ENCODE assay signal across 9 cellular contexts in the genomic region with DNA sequence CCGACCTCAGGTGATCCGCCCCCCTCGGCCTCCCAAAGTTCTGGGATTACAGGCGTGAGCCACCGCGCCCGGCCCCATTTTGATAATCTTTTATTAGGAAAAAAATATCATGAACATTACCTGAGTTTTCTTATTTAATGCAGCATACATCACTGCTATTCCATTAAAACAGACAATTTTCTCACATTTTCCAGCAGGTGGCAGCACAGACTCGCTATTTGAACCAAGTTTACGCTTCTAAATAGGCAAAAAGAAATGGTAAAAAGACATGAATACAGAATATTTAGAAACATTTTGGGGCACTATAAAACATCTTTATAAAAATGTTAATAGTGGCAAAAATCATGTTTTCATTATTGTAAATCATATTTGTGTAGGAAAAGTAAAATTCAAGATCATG.
DNase-seq lines count a peak whose midpoint lies in the region; ATAC-seq and TF ChIP-seq lines count a peak whose summit lies in the region.
"Had no signal": no experiment of that assay in that cellular context is flagged by ENCODE, and none has a peak within 500 bp of the region (broad histone marks: within the 10 kb centered on the region; RNA-seq: fewer than 3 reads in every experiment).

No MANE protein-coding gene starts in this region.

- POLR2A ChIA-PET in PC-3 (lab: Charles Lee; ENCODE audit: unreplicated experiment): no interaction called here

- in situ Hi-C loops in transverse colon (cut with MboI; ENCODE audit: low pct_ligation_motif_present in 1 of 4, low pct_unique_long_range_greater_than_20kb in 1 of 4, low sequenced_read_pairs in 3 of 4): loop anchor here in 2 of 4 donors (5.0 to 10.0 kb wide), 2 partner anchors 911 to 919 kb away; no protein-coding TSS in a partner anchor

- H3K27me3 ChIP-seq in PC-3 (ENCODE audit: low read length) (no peaks in the 10 kb centered on the region), breast epithelium (no peaks in the 10 kb centered on the region), liver (ENCODE audit: control insufficient read depth in 4 of 4, insufficient read depth in 4 of 4, low read length in 3 of 4) (peaks cover 0 to 6% (median 0%) of the 10 kb centered on the region in 4 donors), transverse colon (no peaks in the 10 kb centered on the region)

- no peak overlapping the region for H3K4me3 ChIP-seq in GM12864 (ENCODE audit: low read depth, low read length)
- H3K4me3 ChIP-seq in PC-3 (ENCODE audit: low read length): no peak overlapping the region
- no peak overlapping the region for H3K4me3 ChIP-seq in breast epithelium
- no peak overlapping the region for H3K4me3 ChIP-seq in liver (ENCODE audit: low read depth in 1 of 3, low read length in 3 of 3)
- no peak overlapping the region for H3K4me3 ChIP-seq in transverse colon

- TF ChIP-seq CTCF in AG09319 (IDR thresholded peaks at IDR 0.05; ENCODE audit: low read depth, low read length) (peak; percentile 59), GM12864 (IDR thresholded peaks at IDR 0.05; ENCODE audit: low read depth, low read length, missing control alignments) (peak; percentile 39), PC-3 (conservative IDR thresholded peaks at IDR 0.05; ENCODE audit: low read depth, low read length) (peak; percentile 74), breast epithelium (IDR thresholded peaks at IDR 0.05) (peak in 2 of 3 donors; percentile 37 to 53), liver (IDR thresholded peaks at IDR 0.05; ENCODE audit: low read depth, low read length, missing input control) (peak; percentile 58), transverse colon (IDR thresholded peaks at IDR 0.05) (peak; percentile 50 to 63 (median 58))

- 10% methylated on average over 9 of the region's 9 CpGs for WGBS in liver
- 8 to 23% methylated on average over 5 to 9 of the region's 9 CpGs for WGBS in transverse colon (ENCODE audit: low coverage in 1 of 2), 2 donors

- ATAC-seq in HG03520 (IDR thresholded peaks at IDR 0.05; ENCODE audit: unreplicated experiment): peak; percentile 48
- peak; percentile 54 for ATAC-seq in PC-3

- no peaks in the 10 kb centered on the region for H3F3A ChIP-seq in PC-3 (ENCODE audit: low read length, unreplicated experiment)

- H3K27ac ChIP-seq in PC-3 (ENCODE audit: low read length) (no peak overlapping the region), breast epithelium (no peak overlapping the region), liver (ENCODE audit: low read depth in 1 of 2, low read length in 2 of 2) (no peak overlapping the region), transverse colon (no peak overlapping the region)

- intact Hi-C loops in PC-3 (cut with micrococcal nuclease): loop anchor here (1.0 to 2.0 kb wide), 3 partner anchors 911 to 932 kb away; no protein-coding TSS in a partner anchor
- intact Hi-C loops in breast epithelium (cut with DNase I; ENCODE audit: low total_unique reads): no loop called here
- intact Hi-C loops in transverse colon (cut with DNase I; ENCODE audit: low total_unique reads): no loop called here

- no peak for TF ChIP-seq POLR2A in breast epithelium (IDR thresholded peaks at IDR 0.05)
- no peak for TF ChIP-seq POLR2A in transverse colon (IDR thresholded peaks at IDR 0.05)

- H3K36me3 Mint-ChIP-seq in T-helper 2 cell treated with Interferon-gamma antibody and Interleukin-4, amounts not matched to agents 5 μg/mL and 100 μg/mL, for 36 hours (ENCODE audit: low read depth): no peaks in the 10 kb centered on the region
- H3K36me3 Mint-ChIP-seq: IgD-negative memory B cell had no signal

- H3K9ac ChIP-seq in PC-3 (ENCODE audit: low read length): no peak overlapping the region
- H3K9ac ChIP-seq in liver (ENCODE audit: low read depth in 1 of 2, low read length in 2 of 2): no peak overlapping the region

- no peak overlapping the region for H3K27ac Mint-ChIP-seq in T-helper 2 cell treated with Interferon-gamma antibody and Interleukin-4, amounts not matched to agents 5 μg/mL and 100 μg/mL, for 36 hours
- H3K27ac Mint-ChIP-seq: IgD-negative memory B cell had no signal

- CTCF ChIA-PET in PC-3 (lab: Charles Lee): interaction anchor here (0.7 kb wide), 1 partner anchor 924 kb away, joined by 3 read pairs; no protein-coding TSS in a partner anchor

- H4K20me1 ChIP-seq in PC-3 (ENCODE audit: low read length): no peaks in the 10 kb centered on the region

- no peak overlapping the region for H3K4me2 ChIP-seq in PC-3 (ENCODE audit: low read length)

- H3K27me3 Mint-ChIP-seq in T-helper 2 cell treated with Interferon-gamma antibody and Interleukin-4, amounts not matched to agents 5 μg/mL and 100 μg/mL, for 36 hours (ENCODE audit: low read depth): no peaks in the 10 kb centered on the region

- peak; percentile 25 for DNase-seq in AG09319 (ENCODE audit: extremely low read depth, low read depth)
- DNase-seq in GM12864 (ENCODE audit: low read depth): peak; percentile 15
- DNase-seq in PC-3: peak; percentile 63
- DNase-seq in breast epithelium (ENCODE audit: low spot score in 2 of 2): no peak
- DNase-seq in transverse colon: peak; percentile 11
- no peak for DNase-seq in T-helper 2 cell treated with Interferon-gamma antibody and Interleukin-4, amounts not matched to agents 5 μg/mL and 100 μg/mL, for 36 hours (ENCODE audit: low spot score)

- H3K79me2 ChIP-seq in PC-3 (ENCODE audit: low read length): no peaks in the 10 kb centered on the region

- H3K4me1 ChIP-seq in PC-3 (ENCODE audit: insufficient read depth, low read length) (no peaks in the 10 kb centered on the region), breast epithelium (no peaks in the 10 kb centered on the region), liver (ENCODE audit: control insufficient read depth in 4 of 4, insufficient read depth in 4 of 4, low read length in 3 of 4) (no peaks in the 10 kb centered on the region), transverse colon (no peaks in the 10 kb centered on the region)

- H3K9me3 Mint-ChIP-seq in T-helper 2 cell treated with Interferon-gamma antibody and Interleukin-4, amounts not matched to agents 5 μg/mL and 100 μg/mL, for 36 hours: no peaks in the 10 kb centered on the region

- H3K9me3 ChIP-seq in PC-3 (ENCODE audit: low read length) (no peaks in the 10 kb centered on the region), breast epithelium (no peaks in the 10 kb centered on the region), liver (ENCODE audit: control insufficient read depth in 4 of 4, low read length in 3 of 4) (no peaks in the 10 kb centered on the region), transverse colon (no peaks in the 10 kb centered on the region)

- no peaks in the 10 kb centered on the region; the same call in 1 of the 2 replicates for H3K36me3 ChIP-seq in PC-3 (ENCODE audit: low read depth, low read length)
- no peaks in the 10 kb centered on the region for H3K36me3 ChIP-seq in breast epithelium
- no peaks in the 10 kb centered on the region for H3K36me3 ChIP-seq in liver (ENCODE audit: control insufficient read depth in 4 of 4, insufficient read depth in 3 of 4, low read depth in 1 of 4, low read length in 3 of 4)
- no peaks in the 10 kb centered on the region for H3K36me3 ChIP-seq in transverse colon

- H3K4me3 Mint-ChIP-seq in T-helper 2 cell treated with Interferon-gamma antibody and Interleukin-4, amounts not matched to agents 5 μg/mL and 100 μg/mL, for 36 hours: no peak overlapping the region
- H3K4me3 Mint-ChIP-seq: IgD-negative memory B cell had no signal

- BruUV-seq in PC-3 (replicated peaks; lab: Mats Ljungman, UMichigan): no TSS peak

- peak overlapping the region; percentile 57; the same call in 1 of the 2 replicates for H2AFZ ChIP-seq in PC-3 (ENCODE audit: low read length)

- no peaks in the 10 kb centered on the region for H3K4me1 Mint-ChIP-seq in T-helper 2 cell treated with Interferon-gamma antibody and Interleukin-4, amounts not matched to agents 5 μg/mL and 100 μg/mL, for 36 hours (ENCODE audit: low read depth)
- H3K4me1 Mint-ChIP-seq: IgD-negative memory B cell had no signal

- peak; percentile 80 to 82 for TF ChIP-seq RAD21 in liver (IDR thresholded peaks at IDR 0.05)

- no peak for TF ChIP-seq EP300 in transverse colon (IDR thresholded peaks at IDR 0.05; ENCODE audit: low read depth)

- H3K9me2 ChIP-seq in PC-3 (replicated peaks; ENCODE audit: low read length): no peaks in the 10 kb centered on the region

TF ChIP-seq in liver, 16 proteins besides CTCF, POLR2A, EP300 and RAD21:
- TF ChIP-seq, protein P1, sequence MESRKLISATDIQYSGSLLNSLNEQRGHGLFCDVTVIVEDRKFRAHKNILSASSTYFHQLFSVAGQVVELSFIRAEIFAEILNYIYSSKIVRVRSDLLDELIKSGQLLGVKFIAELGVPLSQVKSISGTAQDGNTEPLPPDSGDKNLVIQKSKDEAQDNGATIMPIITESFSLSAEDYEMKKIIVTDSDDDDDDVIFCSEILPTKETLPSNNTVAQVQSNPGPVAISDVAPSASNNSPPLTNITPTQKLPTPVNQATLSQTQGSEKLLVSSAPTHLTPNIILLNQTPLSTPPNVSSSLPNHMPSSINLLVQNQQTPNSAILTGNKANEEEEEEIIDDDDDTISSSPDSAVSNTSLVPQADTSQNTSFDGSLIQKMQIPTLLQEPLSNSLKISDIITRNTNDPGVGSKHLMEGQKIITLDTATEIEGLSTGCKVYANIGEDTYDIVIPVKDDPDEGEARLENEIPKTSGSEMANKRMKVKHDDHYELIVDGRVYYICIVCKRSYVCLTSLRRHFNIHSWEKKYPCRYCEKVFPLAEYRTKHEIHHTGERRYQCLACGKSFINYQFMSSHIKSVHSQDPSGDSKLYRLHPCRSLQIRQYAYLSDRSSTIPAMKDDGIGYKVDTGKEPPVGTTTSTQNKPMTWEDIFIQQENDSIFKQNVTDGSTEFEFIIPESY (IDR thresholded peaks at IDR 0.05): no peak
- no peak for TF ChIP-seq YY1 (IDR thresholded peaks at IDR 0.05)
TF ChIP-seq in liver: peak in this region for 0.

Comparison
In these comparisons a context has a peak if more than half of its experiments do, and no peak if none do; other contexts are left out.
1. DNase-seq: peak in AG09319 (single experiment), GM12864 (single experiment), PC-3 (single experiment) and transverse colon (single experiment); none in breast epithelium (0 of 2) and T-helper 2 cell treated with Interferon-gamma antibody and Interleukin-4, amounts not matched to agents 5 μg/mL and 100 μg/mL, for 36 hours (single experiment).
2. Peak in every context shown above with its lines, with median percentiles within 50 percentile points of each other: CTCF ChIP-seq.